11 cellular contexts compared by ENCODE assay signal in the genomic region with DNA sequence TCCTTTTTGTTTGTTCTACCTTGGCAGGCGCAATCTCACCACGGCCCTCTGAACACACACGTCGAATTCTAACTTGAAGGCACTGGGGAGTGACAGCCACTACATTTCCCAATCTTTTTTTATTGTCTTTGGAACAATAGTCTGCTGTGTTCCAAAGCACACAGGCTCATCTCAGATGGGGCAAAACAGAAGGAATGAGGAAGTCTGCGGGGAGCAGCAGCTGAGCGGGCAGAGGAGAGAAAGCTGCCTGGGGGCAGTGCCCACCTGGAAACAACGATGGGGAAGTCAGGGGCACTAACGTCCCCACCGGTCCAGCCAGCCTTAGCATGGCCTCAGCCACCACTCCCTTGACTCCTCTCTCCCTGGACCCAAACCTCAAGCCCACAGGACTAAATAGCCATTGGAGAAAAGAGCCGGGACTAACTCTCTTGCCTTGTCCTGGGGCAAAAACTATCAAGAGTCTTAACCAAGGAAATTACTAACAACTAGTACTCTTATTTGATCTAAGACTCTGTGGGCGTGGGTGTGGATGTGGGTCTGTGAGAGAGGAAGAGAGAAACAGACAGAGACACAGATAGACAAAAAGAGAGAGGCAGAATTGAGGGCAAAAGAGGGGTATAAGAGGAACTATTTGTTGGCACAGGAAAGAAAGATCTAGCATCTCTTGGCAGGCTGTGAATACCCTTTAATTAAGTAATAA. TPM values are rescaled to one million over a fixed set of nuclear protein-coding genes. Genes with fewer than 3 reads are reported as not detected.
DNase-seq lines count a peak whose midpoint lies in the region; ATAC-seq, FAIRE-seq and TF ChIP-seq lines count a peak whose summit lies in the region.
"Had no signal": no experiment of that assay in that cellular context is flagged by ENCODE, and none has a peak within 500 bp of the region (broad histone marks: within the 10 kb centered on the region; RNA-seq: fewer than 3 reads in every experiment).

No MANE protein-coding gene starts in this region.

- H3K27ac Mint-ChIP-seq in naive thymus-derived CD4-positive, alpha-beta T cell = peak overlapping the region in 8 of 9 donors; percentile 2 to 87 (median 28)

- 36% methylated on average over 11 of the region's 11 CpGs for WGBS in GM12878 (ENCODE audit: insufficient coverage, insufficient replicate concordance, low lambda C conversion rate, missing lambda C conversion rate)
- 32 to 34% methylated on average over 11 of the region's 11 CpGs for WGBS in tibial nerve, 2 donors

- H3K27me3 ChIP-seq in BLaER1 (peaks cover 72% of the 10 kb centered on the region), Karpas-422 (ENCODE audit: low read length) (no peaks in the 10 kb centered on the region), GM12878 (replicated peaks in 1 of 2; ENCODE audit: control insufficient read depth in 2 of 2, insufficient read depth in 2 of 2, low read length in 1 of 2) (peaks cover 3 to 4% of the 10 kb centered on the region in 2 experiments), tibial nerve (peaks cover 0 to 17% of the 10 kb centered on the region in 2 donors)
- H3K27me3 ChIP-seq in naive thymus-derived CD4-positive, alpha-beta T cell (ENCODE audit: control insufficient read depth in 2 of 2, insufficient read depth in 2 of 2, low read length in 2 of 2) = no peaks in the 10 kb centered on the region

- H3K4me2 ChIP-seq in BLaER1 (peak overlapping the region; percentile 92), Karpas-422 (ENCODE audit: low read depth, low read length, poor library complexity, severe bottlenecking) (peak overlapping the region; percentile 76), GM12878 (ENCODE audit: control insufficient read depth, insufficient read depth) (0 out of 2 replicates have a peak overlapping the region, but pooled peaks have one; percentile 4)

- H3K36me3 Mint-ChIP-seq in naive thymus-derived CD4-positive, alpha-beta T cell = no peaks in the 10 kb centered on the region
- H3K36me3 Mint-ChIP-seq: immature natural killer cell had no signal

- DNase-seq in Karpas-422 (no peak), GM12878 (ENCODE audit: low read depth, low spot score) (no peak), GDM1 (lab: John Stamatoyannopoulos, UW) (no peak), tibial nerve (ENCODE audit: low spot score in 2 of 2) (no peak)
- DNase-seq in naive thymus-derived CD4-positive, alpha-beta T cell = peak in 5 of 9 donors; percentile 11 to 36 (median 30)
- no peak for DNase-seq in stimulated activated CD4-positive, alpha-beta T cell treated with anti-CD3 and anti-CD28 coated beads, Interleukin-2, amount 100 ng/mL, for 48 hours
- DNase-seq: DND-41, immature natural killer cell had no signal

- H3K79me2 ChIP-seq in Karpas-422 (ENCODE audit: low read length) (no peaks in the 10 kb centered on the region), GM12878 (ENCODE audit: control insufficient read depth, insufficient read depth, low read length) (no peaks in the 10 kb centered on the region)

- no peak for FAIRE-seq in GM12878 (lab: Jason Lieb, UNC)
- FAIRE-seq: GM19239 had no signal

- TF ChIP-seq EP300 in GM12878 (IDR thresholded peaks at IDR 0.05; ENCODE audit: borderline replicate concordance in 1 of 2, control insufficient read depth in 1 of 2, low read depth in 2 of 2, low read length in 2 of 2) = no peak
- no peak for TF ChIP-seq EP300 in tibial nerve (IDR thresholded peaks at IDR 0.05)

- RAD21 ChIA-PET in GM12878 (lab: Charles Lee; ENCODE audit: unreplicated experiment) = interaction anchor here (1.1 kb wide), 1 partner anchor 28 kb away, joined by 4 read pairs; no protein-coding TSS in a partner anchor

- no peak for TF ChIP-seq RAD21 in GM12878 (IDR thresholded peaks at IDR 0.05; ENCODE audit: insufficient read depth, low read depth, low read length)

- H4K20me1 ChIP-seq in BLaER1 (peaks cover 58% of the 10 kb centered on the region), Karpas-422 (ENCODE audit: insufficient read depth, low read depth, low read length) (no peaks in the 10 kb centered on the region), GM12878 (ENCODE audit: control insufficient read depth, insufficient read depth) (no peaks in the 10 kb centered on the region)

- H3K4me3 Mint-ChIP-seq in naive thymus-derived CD4-positive, alpha-beta T cell = peak overlapping the region in 8 of 10 donors; percentile 5 to 64 (median 39)
- H3K4me3 Mint-ChIP-seq: immature natural killer cell had no signal

- H3K9me3 ChIP-seq in BLaER1 = no peaks in the 10 kb centered on the region
- no peaks in the 10 kb centered on the region for H3K9me3 ChIP-seq in Karpas-422 (ENCODE audit: low read length)
- H3K9me3 ChIP-seq in GM12878 (replicated peaks; ENCODE audit: control insufficient read depth, insufficient read depth, low read length) = no peaks in the 10 kb centered on the region
- H3K9me3 ChIP-seq in naive thymus-derived CD4-positive, alpha-beta T cell (ENCODE audit: control insufficient read depth in 2 of 3, low read length in 3 of 3) = no peaks in the 10 kb centered on the region
- no peaks in the 10 kb centered on the region for H3K9me3 ChIP-seq in tibial nerve

- no peak overlapping the region for H3K9ac ChIP-seq in BLaER1
- peak overlapping the region; percentile 57 for H3K9ac ChIP-seq in Karpas-422 (ENCODE audit: low read length)
- no peak overlapping the region for H3K9ac ChIP-seq in GM12878 (ENCODE audit: control insufficient read depth, insufficient read depth, low read length)

- H3K9me3 Mint-ChIP-seq in naive thymus-derived CD4-positive, alpha-beta T cell = no peaks in the 10 kb centered on the region
- H3K9me3 Mint-ChIP-seq: immature natural killer cell had no signal

- TF ChIP-seq POLR2A in GM12878 (IDR thresholded peaks at IDR 0.05; ENCODE audit: low read depth, low read length) = no peak
- no peak for TF ChIP-seq POLR2A in tibial nerve (IDR thresholded peaks at IDR 0.05)

- SMC1A ChIA-PET in GM12878 (lab: Charles Lee; ENCODE audit: uncharacterized antibody, unreplicated experiment) = no interaction called here

- no peaks in the 10 kb centered on the region for H3K36me3 ChIP-seq in BLaER1
- no peaks in the 10 kb centered on the region for H3K36me3 ChIP-seq in Karpas-422 (ENCODE audit: insufficient read depth, low read length)
- no peaks in the 10 kb centered on the region for H3K36me3 ChIP-seq in GM12878 (ENCODE audit: control insufficient read depth in 2 of 2, insufficient read depth in 2 of 2, low read length in 1 of 2)
- no peaks in the 10 kb centered on the region for H3K36me3 ChIP-seq in naive thymus-derived CD4-positive, alpha-beta T cell (ENCODE audit: control insufficient read depth in 2 of 3, insufficient read depth in 3 of 3, low read length in 3 of 3)
- H3K36me3 ChIP-seq in tibial nerve = no peaks in the 10 kb centered on the region

- H3K27ac ChIP-seq in BLaER1 = no peak overlapping the region
- no peak overlapping the region for H3K27ac ChIP-seq in Karpas-422 (ENCODE audit: low read length)
- H3K27ac ChIP-seq in GM12878 (ENCODE audit: control insufficient read depth, insufficient read depth) = no peak overlapping the region
- no peak overlapping the region for H3K27ac ChIP-seq in naive thymus-derived CD4-positive, alpha-beta T cell (ENCODE audit: low read depth, low read length)
- peak overlapping the region in 2 of 4 donors; percentile 34 to 44 for H3K27ac ChIP-seq in tibial nerve

- no peak for TF ChIP-seq CTCF in GM12878 (IDR thresholded peaks at IDR 0.05 in 2 of 3, conservative IDR thresholded peaks at IDR 0.05 in 1 of 3; ENCODE audit: control insufficient read depth in 2 of 3, extremely low read depth in 1 of 3, insufficient read depth in 1 of 3, low read depth in 3 of 3, low read length in 3 of 3)
- TF ChIP-seq CTCF in tibial nerve (IDR thresholded peaks at IDR 0.05) = no peak

- CTCF ChIA-PET in GM12878 (lab: Yijun Ruan, JAX) = no interaction called here
- CTCF ChIA-PET in naive thymus-derived CD4-positive, alpha-beta T cell (lab: Charles Lee) = no interaction called here

- H2AFZ ChIP-seq in Karpas-422 (ENCODE audit: low read length) = no peak overlapping the region
- no peak overlapping the region for H2AFZ ChIP-seq in GM12878 (ENCODE audit: control insufficient read depth, low read depth, low read length)

- no TSS peak for BruUV-seq in GM12878 (replicated peaks; lab: Mats Ljungman, UMichigan)

- in situ Hi-C loops in GM12878 (cut with MboI) = no loop called here

- H3K4me1 Mint-ChIP-seq in naive thymus-derived CD4-positive, alpha-beta T cell = peaks cover 6 to 19% (median 17%) of the 10 kb centered on the region in 7 donors

- POLR2A ChIA-PET in GM12878 (lab: Charles Lee) = no interaction called here
- POLR2A ChIA-PET in naive thymus-derived CD4-positive, alpha-beta T cell (lab: Charles Lee) = interaction anchor here (1.0 kb wide), 1 partner anchor 11 kb away, joined by 4 read pairs; no protein-coding TSS in a partner anchor

- peaks cover 34% of the 10 kb centered on the region for H3K4me1 ChIP-seq in BLaER1
- peaks cover 26% of the 10 kb centered on the region for H3K4me1 ChIP-seq in Karpas-422 (ENCODE audit: low read length)
- peaks cover 4% of the 10 kb centered on the region; the same call in 1 of the 2 replicates for H3K4me1 ChIP-seq in GM12878 (ENCODE audit: control insufficient read depth, insufficient read depth, low read length)
- peaks cover 0 to 10% of the 10 kb centered on the region in 2 donors for H3K4me1 ChIP-seq in naive thymus-derived CD4-positive, alpha-beta T cell (ENCODE audit: control insufficient read depth in 2 of 2, insufficient read depth in 2 of 2, low read length in 2 of 2)
- peaks cover 0 to 13% (median 0%) of the 10 kb centered on the region in 4 donors for H3K4me1 ChIP-seq in tibial nerve

- ATAC-seq in GM12878 (no peak), HG02840 (IDR thresholded peaks at IDR 0.05; ENCODE audit: low FRiP score, unreplicated experiment) (no peak)
- peak; percentile 57 for ATAC-seq in naive thymus-derived CD4-positive, alpha-beta T cell

- peaks cover 0 to 21% (median 0%) of the 10 kb centered on the region in 5 donors for H3K27me3 Mint-ChIP-seq in naive thymus-derived CD4-positive, alpha-beta T cell

- intact Hi-C loops in GM12878 (cut with micrococcal nuclease; ENCODE audit: unreplicated experiment) = no loop called here
- intact Hi-C loops in naive thymus-derived CD4-positive, alpha-beta T cell (cut with micrococcal nuclease) = no loop called here

- H3K4me3 ChIP-seq in BLaER1 (no peak overlapping the region), Karpas-422 (ENCODE audit: low read length) (peak overlapping the region; percentile 31), GM12878 (no peak overlapping the region), tibial nerve (no peak overlapping the region)
- no peak overlapping the region for H3K4me3 ChIP-seq in naive thymus-derived CD4-positive, alpha-beta T cell (ENCODE audit: low read length)

- H3K9me2 ChIP-seq in Karpas-422 (replicated peaks; ENCODE audit: insufficient read depth, low read length) = no peaks in the 10 kb centered on the region

RNA-seq across cellular contexts. Expression of gene SYF2, which starts 34.2 kb away (rescaled TPM):
- total RNA-seq in Karpas-422 (2014; rRNA removed; shearing (Covaris generic); ENCODE audit: low replicate concordance) = 57.4 and 62.6 TPM in 2 replicates
- total RNA-seq in GM12878 (2013; cell fraction: nucleolus; rRNA removed) = 15.0 and 17.3 TPM in 2 replicates
- total RNA-seq in GM12878 (2014; rRNA removed) (31.9 and 38.5 TPM in 2 replicates), GM12878 (2014; rRNA removed; fragmentation: Illumina TruSeq; extraction: Trizol) (62.1 and 62.6 TPM in 2 replicates), GM12878 (2021) (29.2 and 30.0 TPM in 2 replicates), tibial nerve (10 to 100 TPM; 32.7 to 52.2 (median 43.7) TPM)
- polyA plus RNA-seq in GM12878 (2011; ENCODE audit: low read depth) = 34.2 TPM
- polyA plus RNA-seq in GM12878 (2011; rRNA removed) (49.2 and 80.1 TPM in 2 replicates), GM12878 (2014; fragmentation: Illumina TruSeq; extraction: Trizol) (70.5 and 76.8 TPM in 2 replicates), GM12878 (2014; fragmentation: Nextera tagmentation; extraction: Ambion mirVana) (10 to 100 TPM; 20.3 to 31.3 TPM), GM12878 (2014; rRNA removed) (32.9 and 38.0 TPM in 2 replicates), GM12878 (2016; fragmentation: Nextera tagmentation; extraction: Ambion mirVana) (10 to 100 TPM; 34.8 to 35.8 TPM)
- 12.1 and 13.2 TPM in 2 replicates for polyA plus RNA-seq in GM12878 (2011; cell fraction: cytosol; rRNA removed)
- 12.5 and 12.6 TPM in 2 replicates for polyA plus RNA-seq in GM12878 (2011; cell fraction: nucleus; rRNA removed)
- 68.3 and 73.1 TPM in 2 replicates for polyA plus RNA-seq in GM12878 (2012)
- polyA minus RNA-seq in GM12878 (2011; rRNA and poly(A)+ RNA removed) = 8.5 and 10.7 TPM in 2 replicates
- polyA minus RNA-seq in GM12878 (2011; cell fraction: cytosol; rRNA and poly(A)+ RNA removed) = 3.2 and 5.9 TPM in 2 replicates
- 6.4 and 12.8 TPM in 2 replicates for polyA minus RNA-seq in GM12878 (2011; cell fraction: nucleus; rRNA and poly(A)+ RNA removed)
- total RNA-seq in naive thymus-derived CD4-positive, alpha-beta T cell = 10 to 100 TPM; 44.4 to 83.3 (median 59.4) TPM
- polyA plus RNA-seq in naive thymus-derived CD4-positive, alpha-beta T cell = 10 to 100 TPM; 77.7 to 82.9 TPM

RNA-seq across cellular contexts. Expression of gene RSRP1, which starts 49.1 kb away (rescaled TPM):
- 151 and 155 TPM in 2 replicates for total RNA-seq in Karpas-422 (2014; rRNA removed; shearing (Covaris generic); ENCODE audit: low replicate concordance)
- total RNA-seq in GM12878 (2013; cell fraction: nucleolus; rRNA removed) = 479 and 538 TPM in 2 replicates
- 72.1 and 84.6 TPM in 2 replicates for total RNA-seq in GM12878 (2014; rRNA removed)
- 114 and 115 TPM in 2 replicates for total RNA-seq in GM12878 (2014; rRNA removed; fragmentation: Illumina TruSeq; extraction: Trizol)
- total RNA-seq in GM12878 (2021) = 67.4 and 78.2 TPM in 2 replicates
- 90.1 TPM for polyA plus RNA-seq in GM12878 (2011; ENCODE audit: low read depth)
- polyA plus RNA-seq in GM12878 (2011; rRNA removed) = 128 and 232 TPM in 2 replicates
- 69.9 and 105 TPM in 2 replicates for polyA plus RNA-seq in GM12878 (2011; cell fraction: cytosol; rRNA removed)
- polyA plus RNA-seq in GM12878 (2011; cell fraction: nucleus; rRNA removed) = 436 and 505 TPM in 2 replicates
- polyA plus RNA-seq in GM12878 (2012) = 121 and 150 TPM in 2 replicates
- 88.5 and 118 TPM in 2 replicates for polyA plus RNA-seq in GM12878 (2014; fragmentation: Illumina TruSeq; extraction: Trizol)
- polyA plus RNA-seq in GM12878 (2014; fragmentation: Nextera tagmentation; extraction: Ambion mirVana) = 10 to 100 TPM; 23.5 to 48.3 TPM
- 103 and 125 TPM in 2 replicates for polyA plus RNA-seq in GM12878 (2014; rRNA removed)
- 10 to 100 TPM; 91.5 to 99.1 TPM for polyA plus RNA-seq in GM12878 (2016; fragmentation: Nextera tagmentation; extraction: Ambion mirVana)
- 72.9 and 96.0 TPM in 2 replicates for polyA minus RNA-seq in GM12878 (2011; rRNA and poly(A)+ RNA removed)
- polyA minus RNA-seq in GM12878 (2011; cell fraction: cytosol; rRNA and poly(A)+ RNA removed) = 36.5 and 49.1 TPM in 2 replicates
- 150 and 177 TPM in 2 replicates for polyA minus RNA-seq in GM12878 (2011; cell fraction: nucleus; rRNA and poly(A)+ RNA removed)
- total RNA-seq in naive thymus-derived CD4-positive, alpha-beta T cell = 100 to 1,000 TPM; 230 to 449 (median 425) TPM
- polyA plus RNA-seq in naive thymus-derived CD4-positive, alpha-beta T cell = 10 to 100 TPM; 52.9 to 63.6 TPM
- total RNA-seq in tibial nerve = 100 to 1,000 TPM; 169 to 191 (median 178) TPM

Comparison
In these comparisons a context has a peak if more than half of its experiments do, and no peak if none do; other contexts are left out.
1. H3K4me2 ChIP-seq: peak in every context shown above with its lines; median percentile 92 in BLaER1; 76 in Karpas-422; 4 in GM12878.
2. DNase-seq: peak in naive thymus-derived CD4-positive, alpha-beta T cell (5 of 9); none in Karpas-422 (single experiment), GM12878 (single experiment), stimulated activated CD4-positive, alpha-beta T cell treated with anti-CD3 and anti-CD28 coated beads, Interleukin-2, amount 100 ng/mL, for 48 hours (0 of 2), GDM1 (single experiment) and tibial nerve (0 of 2).